Comparison of ENCODE assay signal across 22 cellular contexts in the genomic region with DNA sequence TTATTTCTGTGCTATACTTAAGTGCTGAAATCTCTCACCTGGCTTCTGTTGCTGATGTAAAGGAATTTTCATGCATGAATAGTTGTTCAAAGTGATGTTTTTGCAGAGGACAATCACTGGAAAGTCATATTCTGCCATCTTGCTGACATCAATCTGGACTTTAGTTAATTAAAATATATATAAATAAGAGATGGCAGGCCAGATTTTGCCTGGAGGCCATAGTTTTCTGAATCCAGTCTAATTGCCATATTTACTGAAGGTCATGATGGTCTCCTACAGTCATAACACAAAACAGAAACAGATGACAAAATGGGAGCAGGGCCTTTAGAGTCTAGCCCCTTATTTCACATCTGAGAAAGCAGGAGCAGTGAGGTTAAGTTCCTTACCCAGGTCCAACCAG.
"Had no signal": no experiment of that assay in that cellular context is flagged by ENCODE, and none has a peak within 500 bp of the region (broad histone marks: within the 10 kb centered on the region; RNA-seq: fewer than 3 reads in every experiment).

No MANE protein-coding gene starts in this region.

- DNase-seq: IMR-90; Karpas-422; KG1; MM.1S; NCI-H1092 treated with DMSO at 0.1 percent for 48 hours; NCI-H1436; NCI-H187; NCI-H2029; NCI-H2081 treated with DMSO at 0.1 percent for 48 hours; NCI-H2171; NCI-H226; NCI-H446; NCI-H510A; NCI-H524 treated with DMSO at 0.1 percent for 48 hours; NCI-H69; NCI-H774; NK-92 treated with Interleukin-12 subunit alpha and Interleukin-12 subunit beta, amount 100 ng/mL, for 24 hours; PC-3; SHP77 had no signal

- ATAC-seq: HepG2, Panc1, PC-3 had no signal

- H3K27ac ChIP-seq: RWPE1 had no signal
